ENCODE assay signal across 27 cellular contexts in genomic region chr7:131385039-131385605, GRCh38. TPM values are rescaled to one million over a fixed set of nuclear protein-coding genes. Genes with fewer than 3 reads are reported as not detected.
DNase-seq lines count a peak whose midpoint lies in the region; ATAC-seq and TF ChIP-seq lines count a peak whose summit lies in the region.
"Had no signal": no experiment of that assay in that cellular context is flagged by ENCODE, and none has a peak within 500 bp of the region (broad histone marks: within the 10 kb centered on the region; RNA-seq: fewer than 3 reads in every experiment).

No MANE protein-coding gene starts in this region.

- H3K4me3 ChIP-seq in astrocyte of the cerebellum (ENCODE audit: low read depth, low read length) (no peak overlapping the region), fibroblast of villous mesenchyme (ENCODE audit: low read depth, low read length) (no peak overlapping the region), endodermal cell (ENCODE audit: low read length) (no peak overlapping the region)
- H3K4me3 ChIP-seq: colonic mucosa, gastroesophageal sphincter, hepatocyte, right lobe of liver, upper lobe of left lung had no signal

- POLR2A ChIA-PET in WTC11 (lab: Charles Lee) = no interaction called here

- DNase-seq in EL (peak; percentile 54), HFFc6 (peak; percentile 51), astrocyte of the cerebellum (ENCODE audit: low read depth) (peak; percentile 37), fibroblast of villous mesenchyme (ENCODE audit: low read depth) (peak; percentile 41), WTC11 (ENCODE audit: low spot score) (no peak), Right ventricle myocardium inferior (ENCODE audit: missing footprints) (no peak), endodermal cell (no peak)
- DNase-seq: activated CD4-positive, alpha-beta T cell treated with anti-CD3 and anti-CD28 coated beads for 36 hours; activated effector memory CD4-positive, alpha-beta T cell treated with anti-CD3 and anti-CD28 coated beads, Interleukin-2, amount 50 U/mL, for 16 hours; activated T-cell treated with anti-CD3 and anti-CD28 coated beads for 4 hours; colonic mucosa; effector CD8-positive, alpha-beta T cell; KBM-7; left colon; NCI-H1417; NCI-H2081; NCI-H748 treated with DMSO at 0.1 percent for 48 hours; posterior cingulate gyrus; right lobe of liver; RPMI8226; stimulated activated CD4-positive, alpha-beta T cell treated with anti-CD3 and anti-CD28 coated beads, Interleukin-4, amount 100 ng/mL, for 24 hours; substantia nigra; T-helper 2 cell; upper lobe of left lung had no signal

- 80 to 94% methylated on average over 2 to 8 of the region's 8 CpGs for WGBS in endodermal cell (ENCODE audit: insufficient coverage in 1 of 2, insufficient read length in 1 of 2), 2 experiments

- H3K9ac ChIP-seq in endodermal cell (ENCODE audit: extremely low read depth, low read length, poor library complexity, severe bottlenecking) = no peak overlapping the region

- H3K4me3 Mint-ChIP-seq in HFFc6 (peak overlapping the region; percentile 1), WTC11 (no peak overlapping the region), endodermal cell (no peak overlapping the region)
- H3K4me3 Mint-ChIP-seq: activated CD4-positive, alpha-beta T cell treated with anti-CD3 and anti-CD28 coated beads for 36 hours; stimulated activated effector memory CD8-positive, alpha-beta T cell treated with anti-CD3 and anti-CD28 coated beads, Interleukin-12 subunit alpha, Interleukin-12 subunit beta, amount 100 ng/mL, for 72 hours had no signal

- no peaks in the 10 kb centered on the region for H3K27me3 ChIP-seq in endodermal cell (ENCODE audit: control insufficient read depth, insufficient read depth, low read length, poor library complexity, severe bottlenecking)
- H3K27me3 ChIP-seq: colonic mucosa, gastroesophageal sphincter, hepatocyte, right lobe of liver, upper lobe of left lung had no signal

- TF ChIP-seq CTCF in HFFc6 (IDR thresholded peaks at IDR 0.05) (no peak), astrocyte of the cerebellum (IDR thresholded peaks at IDR 0.05; ENCODE audit: low read depth, low read length, missing control alignments) (no peak), fibroblast of villous mesenchyme (IDR thresholded peaks at IDR 0.05; ENCODE audit: insufficient read depth, low read depth, low read length) (no peak), WTC11 (IDR thresholded peaks at IDR 0.05) (no peak), endodermal cell (conservative IDR thresholded peaks at IDR 0.05) (no peak)

- ATAC-seq in WTC11 = no peak
- no peak for ATAC-seq in Right ventricle myocardium inferior
- ATAC-seq: activated CD4-positive, alpha-beta T cell treated with anti-CD3 and anti-CD28 coated beads for 36 hours; gastroesophageal sphincter; left colon; right lobe of liver; stimulated activated effector memory CD8-positive, alpha-beta T cell treated with anti-CD3 and anti-CD28 coated beads, Interleukin-12 subunit alpha, Interleukin-12 subunit beta, amount 100 ng/mL, for 72 hours had no signal

- in situ Hi-C loops in astrocyte of the cerebellum (cut with HindIII; ENCODE audit: low sequenced_read_pairs) = no loop called here

- H3K36me3 ChIP-seq in endodermal cell (ENCODE audit: control insufficient read depth, insufficient read depth, low read length) = peaks cover 51% of the 10 kb centered on the region
- H3K36me3 ChIP-seq: colonic mucosa, gastroesophageal sphincter had no signal

- H3K9me3 Mint-ChIP-seq in HFFc6 = no peaks in the 10 kb centered on the region
- H3K9me3 Mint-ChIP-seq in WTC11 = no peaks in the 10 kb centered on the region
- no peaks in the 10 kb centered on the region for H3K9me3 Mint-ChIP-seq in endodermal cell
- H3K9me3 Mint-ChIP-seq: stimulated activated effector memory CD8-positive, alpha-beta T cell treated with anti-CD3 and anti-CD28 coated beads, Interleukin-12 subunit alpha, Interleukin-12 subunit beta, amount 100 ng/mL, for 72 hours had no signal

- intact Hi-C loops in Right ventricle myocardium inferior (cut with DNase I) = no loop called here

- CTCF ChIA-PET in WTC11 (lab: Charles Lee) = interaction anchor here (0.7 kb wide), 1 partner anchor 20 kb away, joined by 3 read pairs; no protein-coding TSS in a partner anchor

- no peaks in the 10 kb centered on the region for H3K4me1 ChIP-seq in endodermal cell (ENCODE audit: control insufficient read depth, insufficient read depth, low read length)
- H3K4me1 ChIP-seq: colonic mucosa, right lobe of liver had no signal

- H3K27ac ChIP-seq in endodermal cell (ENCODE audit: low read depth, low read length) = no peak overlapping the region
- H3K27ac ChIP-seq: colonic mucosa, gastroesophageal sphincter, hepatocyte, right lobe of liver, upper lobe of left lung had no signal

- H3K27ac Mint-ChIP-seq in HFFc6 = peak overlapping the region; percentile 38
- H3K27ac Mint-ChIP-seq in WTC11 = no peak overlapping the region
- H3K27ac Mint-ChIP-seq in endodermal cell = no peak overlapping the region
- H3K27ac Mint-ChIP-seq: activated CD4-positive, alpha-beta T cell treated with anti-CD3 and anti-CD28 coated beads for 36 hours; stimulated activated effector memory CD8-positive, alpha-beta T cell treated with anti-CD3 and anti-CD28 coated beads, Interleukin-12 subunit alpha, Interleukin-12 subunit beta, amount 100 ng/mL, for 72 hours had no signal

- no peaks in the 10 kb centered on the region for H3K9me3 ChIP-seq in endodermal cell (ENCODE audit: control insufficient read depth, low read length)
- H3K9me3 ChIP-seq: colonic mucosa, gastroesophageal sphincter, right lobe of liver, upper lobe of left lung had no signal

- H3K36me3 Mint-ChIP-seq in HFFc6 (ENCODE audit: low read depth) (peaks cover 18% of the 10 kb centered on the region; the same call in 1 of the 2 replicates), WTC11 (peaks cover 12% of the 10 kb centered on the region), endodermal cell (ENCODE audit: low read depth) (peaks cover 29% of the 10 kb centered on the region)

- H3K27me3 Mint-ChIP-seq in HFFc6 (ENCODE audit: insufficient read depth) = no peaks in the 10 kb centered on the region; the same call in 1 of the 2 replicates
- H3K27me3 Mint-ChIP-seq in WTC11 (ENCODE audit: low read depth) = no peaks in the 10 kb centered on the region
- H3K27me3 Mint-ChIP-seq in endodermal cell (ENCODE audit: insufficient read depth) = no peaks in the 10 kb centered on the region
- H3K27me3 Mint-ChIP-seq: activated CD4-positive, alpha-beta T cell treated with anti-CD3 and anti-CD28 coated beads for 36 hours had no signal

- peaks cover 56% of the 10 kb centered on the region for H3K4me1 Mint-ChIP-seq in HFFc6 (ENCODE audit: low read depth)
- peaks cover 9% of the 10 kb centered on the region for H3K4me1 Mint-ChIP-seq in WTC11
- peaks cover 17% of the 10 kb centered on the region for H3K4me1 Mint-ChIP-seq in endodermal cell

TF ChIP-seq in WTC11, 78 proteins besides CTCF, POLR2A, EP300 and RAD21 (continues in another document):
- TF ChIP-seq, protein P1, sequence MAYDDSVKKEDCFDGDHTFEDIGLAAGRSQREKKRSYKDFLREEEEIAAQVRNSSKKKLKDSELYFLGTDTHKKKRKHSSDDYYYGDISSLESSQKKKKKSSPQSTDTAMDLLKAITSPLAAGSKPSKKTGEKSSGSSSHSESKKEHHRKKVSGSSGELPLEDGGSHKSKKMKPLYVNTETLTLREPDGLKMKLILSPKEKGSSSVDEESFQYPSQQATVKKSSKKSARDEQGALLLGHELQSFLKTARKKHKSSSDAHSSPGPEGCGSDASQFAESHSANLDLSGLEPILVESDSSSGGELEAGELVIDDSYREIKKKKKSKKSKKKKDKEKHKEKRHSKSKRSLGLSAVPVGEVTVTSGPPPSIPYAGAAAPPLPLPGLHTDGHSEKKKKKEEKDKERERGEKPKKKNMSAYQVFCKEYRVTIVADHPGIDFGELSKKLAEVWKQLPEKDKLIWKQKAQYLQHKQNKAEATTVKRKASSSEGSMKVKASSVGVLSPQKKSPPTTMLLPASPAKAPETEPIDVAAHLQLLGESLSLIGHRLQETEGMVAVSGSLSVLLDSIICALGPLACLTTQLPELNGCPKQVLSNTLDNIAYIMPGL (CRISPR knock-in tag; IDR thresholded peaks at IDR 0.05) = no peak
- TF ChIP-seq, protein P2, sequence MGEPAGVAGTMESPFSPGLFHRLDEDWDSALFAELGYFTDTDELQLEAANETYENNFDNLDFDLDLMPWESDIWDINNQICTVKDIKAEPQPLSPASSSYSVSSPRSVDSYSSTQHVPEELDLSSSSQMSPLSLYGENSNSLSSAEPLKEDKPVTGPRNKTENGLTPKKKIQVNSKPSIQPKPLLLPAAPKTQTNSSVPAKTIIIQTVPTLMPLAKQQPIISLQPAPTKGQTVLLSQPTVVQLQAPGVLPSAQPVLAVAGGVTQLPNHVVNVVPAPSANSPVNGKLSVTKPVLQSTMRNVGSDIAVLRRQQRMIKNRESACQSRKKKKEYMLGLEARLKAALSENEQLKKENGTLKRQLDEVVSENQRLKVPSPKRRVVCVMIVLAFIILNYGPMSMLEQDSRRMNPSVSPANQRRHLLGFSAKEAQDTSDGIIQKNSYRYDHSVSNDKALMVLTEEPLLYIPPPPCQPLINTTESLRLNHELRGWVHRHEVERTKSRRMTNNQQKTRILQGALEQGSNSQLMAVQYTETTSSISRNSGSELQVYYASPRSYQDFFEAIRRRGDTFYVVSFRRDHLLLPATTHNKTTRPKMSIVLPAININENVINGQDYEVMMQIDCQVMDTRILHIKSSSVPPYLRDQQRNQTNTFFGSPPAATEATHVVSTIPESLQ (CRISPR knock-in tag; IDR thresholded peaks at IDR 0.05) = no peak
- no peak for TF ChIP-seq SMAD4 (CRISPR knock-in tag; IDR thresholded peaks at IDR 0.05)
- no peak for TF ChIP-seq ATF1 (CRISPR knock-in tag; IDR thresholded peaks at IDR 0.05)
- TF ChIP-seq, protein P3, sequence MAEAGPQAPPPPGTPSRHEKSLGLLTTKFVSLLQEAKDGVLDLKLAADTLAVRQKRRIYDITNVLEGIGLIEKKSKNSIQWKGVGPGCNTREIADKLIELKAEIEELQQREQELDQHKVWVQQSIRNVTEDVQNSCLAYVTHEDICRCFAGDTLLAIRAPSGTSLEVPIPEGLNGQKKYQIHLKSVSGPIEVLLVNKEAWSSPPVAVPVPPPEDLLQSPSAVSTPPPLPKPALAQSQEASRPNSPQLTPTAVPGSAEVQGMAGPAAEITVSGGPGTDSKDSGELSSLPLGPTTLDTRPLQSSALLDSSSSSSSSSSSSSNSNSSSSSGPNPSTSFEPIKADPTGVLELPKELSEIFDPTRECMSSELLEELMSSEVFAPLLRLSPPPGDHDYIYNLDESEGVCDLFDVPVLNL (CRISPR knock-in tag; IDR thresholded peaks at IDR 0.05; ENCODE audit: borderline replicate concordance, low read depth) = no peak
- TF ChIP-seq RORB (CRISPR knock-in tag; IDR thresholded peaks at IDR 0.05) = no peak
- no peak for TF ChIP-seq JAZF1 (CRISPR knock-in tag; IDR thresholded peaks at IDR 0.05)
- TF ChIP-seq ETV6 (CRISPR knock-in tag; IDR thresholded peaks at IDR 0.05) = no peak
- no peak for TF ChIP-seq SOX15 (CRISPR knock-in tag; IDR thresholded peaks at IDR 0.05)

RNA-seq across cellular contexts. Expression of gene MKLN1, which starts 57.4 kb away (rescaled TPM):
- 10 to 100 TPM; 31.9 to 44.7 (median 38.6) TPM for total RNA-seq in HFFc6 (2021; fragmentation: NEBNext Ultra II Directional; extraction: Animal tissue kit (Norgen Biotek cat#: 25700))
- total RNA-seq in fibroblast of villous mesenchyme (44.1 and 72.5 TPM in 2 replicates), WTC11 (2021) (37.6 to 40.9 TPM (median 40.5 TPM) in 3 replicates), Right ventricle myocardium inferior (39.3 TPM), endodermal cell (10 to 100 TPM; 69.3 to 71.8 TPM)
- 25.3 TPM for polyA plus RNA-seq in endodermal cell (2013, experiment 1 of 2)
- 27.7 TPM for polyA plus RNA-seq in endodermal cell (2013, experiment 2 of 2)

Comparison
In these comparisons a context has a peak if more than half of its experiments do, and no peak if none do; other contexts are left out.
1. DNase-seq: peak in EL (single experiment), HFFc6 (single experiment), astrocyte of the cerebellum (single experiment) and fibroblast of villous mesenchyme (single experiment); none in WTC11 (single experiment), Right ventricle myocardium inferior (single experiment) and endodermal cell (single experiment).